8 cellular contexts compared by ENCODE assay signal in genomic region chr1:209850342-209850979, GRCh38. TPM values are rescaled to one million over a fixed set of nuclear protein-coding genes. Genes with fewer than 3 reads are reported as not detected.
A peak's percentile ranks its signal among the peaks of the same experiment; 100 is the strongest.
DNase-seq lines count a peak whose midpoint lies in the region; ATAC-seq lines count a peak whose summit lies in the region.

No MANE protein-coding gene starts in this region.

- no peak overlapping the region for H3K4me3 Mint-ChIP-seq in activated naive CD4-positive, alpha-beta T cell treated with anti-CD3 and anti-CD28 coated beads for 36 hours
- H3K4me3 Mint-ChIP-seq in activated T-helper 17 cell treated with anti-CD3 and anti-CD28 coated beads, Interleukin-2, amount 50 U/mL, for 72 hours: no peak overlapping the region

- H3K9me3 Mint-ChIP-seq in activated naive CD4-positive, alpha-beta T cell treated with anti-CD3 and anti-CD28 coated beads for 36 hours: no peaks in the 10 kb centered on the region
- no peaks in the 10 kb centered on the region for H3K9me3 Mint-ChIP-seq in activated naive CD4-positive, alpha-beta T cell treated with anti-CD3 and anti-CD28 coated beads, Interleukin-2, amount 50 U/mL, for 72 hours
- H3K9me3 Mint-ChIP-seq in activated T-helper 17 cell treated with anti-CD3 and anti-CD28 coated beads, Interleukin-2, amount 50 U/mL, for 72 hours: no peaks in the 10 kb centered on the region

- no peak overlapping the region for H3K27ac Mint-ChIP-seq in activated naive CD4-positive, alpha-beta T cell treated with anti-CD3 and anti-CD28 coated beads for 36 hours
- peak overlapping the region in 1 of 2 donors; percentile 4 for H3K27ac Mint-ChIP-seq in activated naive CD4-positive, alpha-beta T cell treated with anti-CD3 and anti-CD28 coated beads, Interleukin-2, amount 50 U/mL, for 72 hours
- H3K27ac Mint-ChIP-seq in activated T-helper 17 cell treated with anti-CD3 and anti-CD28 coated beads, Interleukin-2, amount 50 U/mL, for 72 hours: peak overlapping the region; percentile 84

- CTCF ChIA-PET in activated naive CD4-positive, alpha-beta T cell treated with anti-CD3 and anti-CD28 coated beads for 36 hours (lab: Charles Lee): interaction anchor here (0.6 to 2.0 kb wide), 3 partner anchors 27 to 35 kb away, joined by 3 to 4 read pairs (median 3); no protein-coding TSS in a partner anchor

- no peaks in the 10 kb centered on the region for H3K4me1 Mint-ChIP-seq in activated naive CD4-positive, alpha-beta T cell treated with anti-CD3 and anti-CD28 coated beads for 36 hours (ENCODE audit: low read depth)
- peaks cover 9% of the 10 kb centered on the region for H3K4me1 Mint-ChIP-seq in activated T-helper 17 cell treated with anti-CD3 and anti-CD28 coated beads, Interleukin-2, amount 50 U/mL, for 72 hours

- DNase-seq in activated naive CD4-positive, alpha-beta T cell treated with anti-CD3 and anti-CD28 coated beads for 36 hours: peak; percentile 59
- DNase-seq in activated naive CD4-positive, alpha-beta T cell treated with anti-CD3 and anti-CD28 coated beads, Interleukin-2, amount 50 U/mL, for 72 hours (ENCODE audit: low spot score in 2 of 2): no peak
- DNase-seq in NCI-H510A (lab: John Stamatoyannopoulos, UW) (peak; percentile 21), hepatic stellate cell (ENCODE audit: low spot score) (peak; percentile 47), NOMO-1 treated with dmso at 0.1 percent for 144 hours (lab: John Stamatoyannopoulos, UW; ENCODE audit: unreplicated experiment) (no peak)
- peak; percentile 51 to 52 for DNase-seq in stimulated activated CD4-positive, alpha-beta T cell treated with anti-CD3 and anti-CD28 coated beads, Interleukin-2, amount 100 ng/mL, for 24 hours

- intact Hi-C loops in activated naive CD4-positive, alpha-beta T cell treated with anti-CD3 and anti-CD28 coated beads for 36 hours (cut with micrococcal nuclease): no loop called here

- H3K36me3 Mint-ChIP-seq in activated naive CD4-positive, alpha-beta T cell treated with anti-CD3 and anti-CD28 coated beads for 36 hours (ENCODE audit: low read depth): peaks cover 20% of the 10 kb centered on the region
- peaks cover 14 to 16% of the 10 kb centered on the region in 2 donors for H3K36me3 Mint-ChIP-seq in activated naive CD4-positive, alpha-beta T cell treated with anti-CD3 and anti-CD28 coated beads, Interleukin-2, amount 50 U/mL, for 72 hours
- peaks cover 99% of the 10 kb centered on the region for H3K36me3 Mint-ChIP-seq in activated T-helper 17 cell treated with anti-CD3 and anti-CD28 coated beads, Interleukin-2, amount 50 U/mL, for 72 hours (ENCODE audit: low read depth)

- ATAC-seq in activated naive CD4-positive, alpha-beta T cell treated with anti-CD3 and anti-CD28 coated beads, Interleukin-2, amount 50 U/mL, for 72 hours: no peak
- peak; percentile 78 for ATAC-seq in HG03066 (IDR thresholded peaks at IDR 0.05; ENCODE audit: low read depth, unreplicated experiment)
- ATAC-seq in activated T-helper 17 cell treated with anti-CD3 and anti-CD28 coated beads, Interleukin-2, amount 50 U/mL, for 72 hours (replicated peaks): no peak

- no peaks in the 10 kb centered on the region for H3K27me3 Mint-ChIP-seq in activated naive CD4-positive, alpha-beta T cell treated with anti-CD3 and anti-CD28 coated beads for 36 hours (ENCODE audit: low read depth)
- H3K27me3 Mint-ChIP-seq in activated T-helper 17 cell treated with anti-CD3 and anti-CD28 coated beads, Interleukin-2, amount 50 U/mL, for 72 hours: no peaks in the 10 kb centered on the region

RNA-seq across cellular contexts. Expression of gene UTP25, which starts 22.7 kb away (rescaled TPM):
- 1 to 10 TPM; 4.1 to 4.6 TPM for total RNA-seq in activated naive CD4-positive, alpha-beta T cell treated with anti-CD3 and anti-CD28 coated beads for 36 hours
- 10 to 100 TPM; 11.3 to 11.4 TPM for total RNA-seq in activated naive CD4-positive, alpha-beta T cell treated with anti-CD3 and anti-CD28 coated beads, Interleukin-2, amount 50 U/mL, for 72 hours
- 10 to 100 TPM; 12.0 to 17.5 TPM for total RNA-seq in activated T-helper 17 cell treated with anti-CD3 and anti-CD28 coated beads, Interleukin-2, amount 50 U/mL, for 72 hours

RNA-seq across cellular contexts. Expression of gene IRF6, which starts 44.5 kb away (rescaled TPM):
- total RNA-seq in activated naive CD4-positive, alpha-beta T cell treated with anti-CD3 and anti-CD28 coated beads for 36 hours: under 1 TPM; 0.48 to 0.64 TPM
- 1 to 10 TPM; 1.0 to 1.8 TPM for total RNA-seq in activated naive CD4-positive, alpha-beta T cell treated with anti-CD3 and anti-CD28 coated beads, Interleukin-2, amount 50 U/mL, for 72 hours
- total RNA-seq in activated T-helper 17 cell treated with anti-CD3 and anti-CD28 coated beads, Interleukin-2, amount 50 U/mL, for 72 hours: 1 to 10 TPM in 1 of 2 donors, under 1 TPM in 1; 0.35 to 1.7 TPM

Comparison
In these comparisons a context has a peak if more than half of its experiments do, and no peak if none do; other contexts are left out.
1. DNase-seq: peak in activated naive CD4-positive, alpha-beta T cell treated with anti-CD3 and anti-CD28 coated beads for 36 hours (single experiment), NCI-H510A (single experiment), hepatic stellate cell (single experiment) and stimulated activated CD4-positive, alpha-beta T cell treated with anti-CD3 and anti-CD28 coated beads, Interleukin-2, amount 100 ng/mL, for 24 hours (2 of 2); none in activated naive CD4-positive, alpha-beta T cell treated with anti-CD3 and anti-CD28 coated beads, Interleukin-2, amount 50 U/mL, for 72 hours (0 of 2) and NOMO-1 treated with dmso at 0.1 percent for 144 hours (single experiment).